Comparison of ENCODE assay signal across 8 cellular contexts in genomic region chr16:83899272-83899897, GRCh38. TPM values are rescaled to one million over a fixed set of nuclear protein-coding genes. Genes with fewer than 3 reads are reported as not detected.
DNase-seq lines count a peak whose midpoint lies in the region; ATAC-seq and TF ChIP-seq lines count a peak whose summit lies in the region.

No MANE protein-coding gene starts in this region.

- peak overlapping the region; percentile 71 to 90 (median 82) for H3K27ac ChIP-seq in BLaER1 treated with 17β-estradiol and CSF1 and Interleukin-3, amounts not matched to agents 10 nM and 100 nM
- no peak overlapping the region for H3K27ac ChIP-seq in SU-DHL-6 (ENCODE audit: low read depth, low read length)

- H3K36me3 ChIP-seq in BLaER1 treated with 17β-estradiol and CSF1 and Interleukin-3, amounts not matched to agents 10 nM and 100 nM: peaks cover 0 to 20% (median 5%) of the 10 kb centered on the region in 11 experiments; a peak in 5 of 22 replicates
- H3K36me3 ChIP-seq in SU-DHL-6 (ENCODE audit: low read length) (no peaks in the 10 kb centered on the region), skeletal muscle satellite cell (ENCODE audit: insufficient read depth, low read length) (no peaks in the 10 kb centered on the region)

- H3K4me3 ChIP-seq in BLaER1 treated with 17β-estradiol and CSF1 and Interleukin-3, amounts not matched to agents 10 nM and 100 nM: peak overlapping the region; percentile 75 to 92 (median 84)
- H3K4me3 ChIP-seq in SU-DHL-6 (ENCODE audit: insufficient read depth, low read length, poor library complexity, severe bottlenecking): peak overlapping the region; percentile 51
- peak overlapping the region; percentile 56 for H3K4me3 ChIP-seq in astrocyte of the cerebellum (ENCODE audit: low read depth, low read length)
- peak overlapping the region; percentile 65 for H3K4me3 ChIP-seq in iPS-11a (ENCODE audit: low read depth, low read length)
- peak overlapping the region; percentile 94 for H3K4me3 ChIP-seq in skeletal muscle satellite cell (ENCODE audit: low read length)

- no peaks in the 10 kb centered on the region for H3F3A ChIP-seq in SU-DHL-6 (ENCODE audit: insufficient read depth)

- no peaks in the 10 kb centered on the region for H3K79me2 ChIP-seq in SU-DHL-6 (ENCODE audit: insufficient read depth, low read length)

- in situ Hi-C loops in astrocyte of the cerebellum (cut with HindIII; ENCODE audit: low sequenced_read_pairs): no loop called here

- no peak for TF ChIP-seq CTCF in SU-DHL-6 (IDR thresholded peaks at IDR 0.05; ENCODE audit: insufficient read depth, low read length, poor library complexity, severe bottlenecking)
- no peak for TF ChIP-seq CTCF in astrocyte of the cerebellum (IDR thresholded peaks at IDR 0.05; ENCODE audit: low read depth, low read length, missing control alignments)

- H3K9me3 ChIP-seq in BLaER1 treated with 17β-estradiol and CSF1 and Interleukin-3, amounts not matched to agents 10 nM and 100 nM (replicated peaks in 1 of 11): no peaks in the 10 kb centered on the region
- H3K9me3 ChIP-seq in SU-DHL-6 (ENCODE audit: insufficient read depth, low read length): no peaks in the 10 kb centered on the region
- no peaks in the 10 kb centered on the region for H3K9me3 ChIP-seq in skeletal muscle satellite cell (replicated peaks; ENCODE audit: low read length)

- peaks cover 6 to 42% (median 30%) of the 10 kb centered on the region in 11 experiments; a peak in 16 of 22 replicates for H4K20me1 ChIP-seq in BLaER1 treated with 17β-estradiol and CSF1 and Interleukin-3, amounts not matched to agents 10 nM and 100 nM
- no peaks in the 10 kb centered on the region for H4K20me1 ChIP-seq in SU-DHL-6 (ENCODE audit: low read depth, low read length)

- H3K9me2 ChIP-seq in SU-DHL-6 (replicated peaks; ENCODE audit: insufficient read depth, low read length): no peaks in the 10 kb centered on the region

- ATAC-seq in HG03342 (IDR thresholded peaks at IDR 0.05; ENCODE audit: unreplicated experiment): peak; percentile 53

- DNase-seq in GM19238 (ENCODE audit: insufficient read length, low spot score) (peak; percentile 60), astrocyte of the cerebellum (ENCODE audit: low read depth) (no peak), NCI-H1694 treated with DMSO at 0.1 percent for 48 hours (lab: John Stamatoyannopoulos, UW) (no peak)

- H3K4me1 ChIP-seq in BLaER1 treated with 17β-estradiol and CSF1 and Interleukin-3, amounts not matched to agents 10 nM and 100 nM: peaks cover 14 to 29% (median 22%) of the 10 kb centered on the region in 10 experiments
- H3K4me1 ChIP-seq in skeletal muscle satellite cell (ENCODE audit: control insufficient read depth, insufficient read depth, low read length): peaks cover 41% of the 10 kb centered on the region

- H3K9ac ChIP-seq in BLaER1 treated with 17β-estradiol and CSF1 and Interleukin-3, amounts not matched to agents 10 nM and 100 nM: peak overlapping the region; percentile 80 to 93 (median 87)
- H3K9ac ChIP-seq in SU-DHL-6 (ENCODE audit: low read length): peak overlapping the region; percentile 48
- peak overlapping the region; percentile 87 for H3K9ac ChIP-seq in skeletal muscle satellite cell (ENCODE audit: low read depth, low read length)

- no peaks in the 10 kb centered on the region for H3K27me3 ChIP-seq in BLaER1 treated with 17β-estradiol and CSF1 and Interleukin-3, amounts not matched to agents 10 nM and 100 nM
- H3K27me3 ChIP-seq in SU-DHL-6 (ENCODE audit: low read length) (no peaks in the 10 kb centered on the region), skeletal muscle satellite cell (ENCODE audit: control insufficient read depth, insufficient read depth, low read length) (no peaks in the 10 kb centered on the region)

- H3K4me2 ChIP-seq in BLaER1 treated with 17β-estradiol and CSF1 and Interleukin-3, amounts not matched to agents 10 nM and 100 nM: peak overlapping the region; percentile 80 to 98 (median 92)
- peak overlapping the region; percentile 37 for H3K4me2 ChIP-seq in SU-DHL-6 (ENCODE audit: low read depth, low read length, poor library complexity, severe bottlenecking)
- peak overlapping the region; percentile 99 for H3K4me2 ChIP-seq in skeletal muscle satellite cell (ENCODE audit: low read length)

- H2AFZ ChIP-seq in SU-DHL-6 (ENCODE audit: low read depth, low read length, severe bottlenecking): no peak overlapping the region

RNA-seq across cellular contexts. Expression of gene MLYCD, which starts 0.5 kb away (rescaled TPM):
- total RNA-seq in skeletal muscle satellite cell (2012; rRNA removed): 1.3 and 1.5 TPM in 2 replicates

RNA-seq across cellular contexts. Expression of gene OSGIN1, which starts 53.7 kb away (rescaled TPM):
- total RNA-seq in skeletal muscle satellite cell (2012; rRNA removed): 2.2 and 3.5 TPM in 2 replicates

Comparison
In these comparisons a context has a peak if more than half of its experiments do, and no peak if none do; other contexts are left out.
1. H3K4me2 ChIP-seq: peak in every context shown above with its lines; median percentile 99 in skeletal muscle satellite cell; 92 in BLaER1 treated with 17β-estradiol and CSF1 and Interleukin-3, amounts not matched to agents 10 nM and 100 nM; 37 in SU-DHL-6.